ENCODE assay signal across 23 cellular contexts in the genomic region with DNA sequence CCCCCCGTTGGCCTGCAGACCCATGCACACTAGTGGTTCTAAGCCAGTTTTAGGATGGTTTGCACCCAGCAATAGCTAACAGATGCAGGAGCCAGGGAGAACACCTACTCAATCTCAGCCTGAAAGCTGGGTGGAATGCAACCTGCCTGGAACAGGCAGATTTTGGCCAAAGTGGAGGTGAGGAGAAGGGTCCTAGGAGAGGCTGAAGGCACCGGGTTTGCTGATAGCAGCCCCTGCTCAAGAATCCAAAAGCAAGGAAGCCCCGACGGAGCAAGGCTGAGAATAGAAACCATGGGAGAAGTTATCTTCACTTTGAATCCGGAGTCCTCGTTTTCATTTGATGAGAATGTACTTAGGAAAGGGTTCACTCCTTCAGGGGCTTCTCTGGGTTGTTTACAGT. TPM values are rescaled to one million over a fixed set of nuclear protein-coding genes. Genes with fewer than 3 reads are reported as not detected.
DNase-seq lines count a peak whose midpoint lies in the region; ATAC-seq and TF ChIP-seq lines count a peak whose summit lies in the region.
"Had no signal": no experiment of that assay in that cellular context is flagged by ENCODE, and none has a peak within 500 bp of the region (broad histone marks: within the 10 kb centered on the region; RNA-seq: fewer than 3 reads in every experiment).

No MANE protein-coding gene starts in this region.

- H3K4me1 Mint-ChIP-seq in type B pancreatic cell (ENCODE audit: unreplicated experiment) (no peaks in the 10 kb centered on the region), T-cell (no peaks in the 10 kb centered on the region)
- H3K4me1 Mint-ChIP-seq: CD4-positive, alpha-beta memory T cell; GM23338; H9 had no signal

- no peak for TF ChIP-seq CTCF in osteoblast (IDR thresholded peaks at IDR 0.05; ENCODE audit: extremely low read depth, low read depth, low read length)
- no peak for TF ChIP-seq CTCF in type B pancreatic cell (conservative IDR thresholded peaks at IDR 0.05)

- DNase-seq in activated CD8-positive, alpha-beta memory T cell treated with anti-CD3 and anti-CD28 coated beads, Interleukin-2, amount 50 U/mL, for 48 hours: peak; percentile 37
- no peak for DNase-seq in activated CD8-positive, alpha-beta memory T cell treated with anti-CD3 and anti-CD28 coated beads, Interleukin-2, amount 50 U/mL, for 4 hours
- DNase-seq in iPS-NIHi7 (ENCODE audit: extremely low spot score): peak; percentile 2
- peak; percentile 51 for DNase-seq in osteoblast (ENCODE audit: insufficient read length, low spot score, missing footprints)
- peak; percentile 56 for DNase-seq in type B pancreatic cell (ENCODE audit: extremely low spot score, unreplicated experiment)
- DNase-seq in activated CD4-positive, CD25-positive, alpha-beta regulatory T cell treated with anti-CD3 and anti-CD28 coated beads, Interleukin-2, amount 50 U/mL, for 72 hours: no peak
- no peak for DNase-seq in T-cell
- DNase-seq: C1 segment of cervical spinal cord; Calu3; CD4-positive, alpha-beta memory T cell; COR-L47; DMS53; DMS79 treated with DMSO at 0.1 percent for 48 hours; GF-D8; H9 had no signal

- H3K27me3 Mint-ChIP-seq in type B pancreatic cell: no peaks in the 10 kb centered on the region
- no peaks in the 10 kb centered on the region for H3K27me3 Mint-ChIP-seq in T-cell
- H3K27me3 Mint-ChIP-seq: CD4-positive, alpha-beta memory T cell had no signal

- H3K27me3 ChIP-seq in osteoblast (ENCODE audit: insufficient read depth, low read length): no peaks in the 10 kb centered on the region

- CTCF ChIA-PET in T-cell (lab: Charles Lee): no interaction called here

- H3K9me3 Mint-ChIP-seq in type B pancreatic cell: no peaks in the 10 kb centered on the region
- no peaks in the 10 kb centered on the region for H3K9me3 Mint-ChIP-seq in T-cell
- H3K9me3 Mint-ChIP-seq: GM23338, H9 had no signal

- no peaks in the 10 kb centered on the region for H3K79me2 ChIP-seq in osteoblast (ENCODE audit: insufficient read depth, low read length)

- no peak overlapping the region for H3K4me3 Mint-ChIP-seq in type B pancreatic cell
- no peak overlapping the region for H3K4me3 Mint-ChIP-seq in T-cell
- H3K4me3 Mint-ChIP-seq: CD4-positive, alpha-beta memory T cell; GM23338; H9 had no signal

- H4K20me1 ChIP-seq in osteoblast (ENCODE audit: insufficient read depth, low read length): no peaks in the 10 kb centered on the region

- H3K36me3 ChIP-seq in osteoblast (ENCODE audit: insufficient read depth, low read length): peaks cover 27% of the 10 kb centered on the region

- no peak overlapping the region for H3K4me2 ChIP-seq in osteoblast (ENCODE audit: insufficient read depth, low read length)
- H3K4me2 ChIP-seq: GM23338 had no signal

- no peak overlapping the region for H3K4me3 ChIP-seq in osteoblast (ENCODE audit: insufficient read depth, low read length)
- H3K4me3 ChIP-seq: GM23338 had no signal

- peaks cover 4% of the 10 kb centered on the region for H3K36me3 Mint-ChIP-seq in type B pancreatic cell
- H3K36me3 Mint-ChIP-seq in T-cell: peaks cover 27% of the 10 kb centered on the region

- ATAC-seq in GM21526 (IDR thresholded peaks at IDR 0.05; ENCODE audit: low FRiP score, unreplicated experiment) (no peak), T-cell (replicated peaks in 1 of 4) (no peak)
- ATAC-seq: GM23338, HCT116 had no signal

- no peaks in the 10 kb centered on the region for H3K9me3 ChIP-seq in osteoblast (ENCODE audit: low read depth, low read length)

- no peak overlapping the region for H3K27ac ChIP-seq in osteoblast (ENCODE audit: low read depth, low read length)

- H2AFZ ChIP-seq in osteoblast (ENCODE audit: low read length): no peak overlapping the region
- H2AFZ ChIP-seq: GM23338 had no signal

- H3K27ac Mint-ChIP-seq in type B pancreatic cell (no peak overlapping the region), T-cell (no peak overlapping the region)
- H3K27ac Mint-ChIP-seq: CD4-positive, alpha-beta memory T cell; GM23338 had no signal

- POLR2A ChIA-PET in T-cell (lab: Charles Lee): no interaction called here

- H3K4me1 ChIP-seq in osteoblast (ENCODE audit: insufficient read depth, low read length): no peaks in the 10 kb centered on the region

RNA-seq across cellular contexts. Expression of a gene that starts 9.9 kb away (rescaled TPM):
- total RNA-seq in osteoblast (18.0 and 20.6 TPM in 2 replicates), type B pancreatic cell (ENCODE audit: low replicate concordance) (22.7 and 30.0 TPM in 2 replicates), T-cell (10 to 100 TPM; 11.4 to 20.5 (median 18.3) TPM)

RNA-seq across cellular contexts. Expression of a gene that starts 10.4 kb away (rescaled TPM):
- total RNA-seq in osteoblast: 39.2 and 46.0 TPM in 2 replicates
- total RNA-seq in type B pancreatic cell (ENCODE audit: low replicate concordance): 4.2 and 6.6 TPM in 2 replicates
- 10 to 100 TPM in 3 of 5 donors, 1 to 10 TPM in 2; 8.7 to 16.3 (median 12.4) TPM for total RNA-seq in T-cell

RNA-seq across cellular contexts. Expression of a gene that starts 23.4 kb away (rescaled TPM):
- total RNA-seq in osteoblast (under 0.01 TPM in 1 of 2 replicates, not detected in the other), type B pancreatic cell (ENCODE audit: low replicate concordance) (0.17 TPM in 1 of 2 replicates, not detected in the other), T-cell (not detected)
- total RNA-seq: A172; A673; Calu3; CD4-positive, alpha-beta memory T cell; Daoy; G401; H4 had no signal

RNA-seq across cellular contexts. Expression of a gene that starts 28.6 kb away (rescaled TPM):
- not detected in 2 replicates for total RNA-seq in osteoblast
- not detected in 2 replicates for total RNA-seq in type B pancreatic cell (ENCODE audit: low replicate concordance)
- total RNA-seq in T-cell: not detected
- total RNA-seq: A172; A673; Calu3; CD4-positive, alpha-beta memory T cell; Daoy; G401; GM23338; H4; H9 had no signal

RNA-seq across cellular contexts. Expression of a gene that starts 35.5 kb away (rescaled TPM):
- total RNA-seq in osteoblast (19.7 and 22.4 TPM in 2 replicates), type B pancreatic cell (ENCODE audit: low replicate concordance) (74.8 and 91.9 TPM in 2 replicates), T-cell (10 to 100 TPM; 11.7 to 33.3 (median 26.6) TPM)

Comparison
In these comparisons a context has a peak if more than half of its experiments do, and no peak if none do; other contexts are left out.
1. DNase-seq: peak in activated CD8-positive, alpha-beta memory T cell treated with anti-CD3 and anti-CD28 coated beads, Interleukin-2, amount 50 U/mL, for 48 hours (single experiment), iPS-NIHi7 (single experiment), osteoblast (single experiment) and type B pancreatic cell (single experiment); none in activated CD8-positive, alpha-beta memory T cell treated with anti-CD3 and anti-CD28 coated beads, Interleukin-2, amount 50 U/mL, for 4 hours (single experiment), activated CD4-positive, CD25-positive, alpha-beta regulatory T cell treated with anti-CD3 and anti-CD28 coated beads, Interleukin-2, amount 50 U/mL, for 72 hours (single experiment) and T-cell (0 of 34).